8 cellular contexts compared by ENCODE assay signal in the genomic region with DNA sequence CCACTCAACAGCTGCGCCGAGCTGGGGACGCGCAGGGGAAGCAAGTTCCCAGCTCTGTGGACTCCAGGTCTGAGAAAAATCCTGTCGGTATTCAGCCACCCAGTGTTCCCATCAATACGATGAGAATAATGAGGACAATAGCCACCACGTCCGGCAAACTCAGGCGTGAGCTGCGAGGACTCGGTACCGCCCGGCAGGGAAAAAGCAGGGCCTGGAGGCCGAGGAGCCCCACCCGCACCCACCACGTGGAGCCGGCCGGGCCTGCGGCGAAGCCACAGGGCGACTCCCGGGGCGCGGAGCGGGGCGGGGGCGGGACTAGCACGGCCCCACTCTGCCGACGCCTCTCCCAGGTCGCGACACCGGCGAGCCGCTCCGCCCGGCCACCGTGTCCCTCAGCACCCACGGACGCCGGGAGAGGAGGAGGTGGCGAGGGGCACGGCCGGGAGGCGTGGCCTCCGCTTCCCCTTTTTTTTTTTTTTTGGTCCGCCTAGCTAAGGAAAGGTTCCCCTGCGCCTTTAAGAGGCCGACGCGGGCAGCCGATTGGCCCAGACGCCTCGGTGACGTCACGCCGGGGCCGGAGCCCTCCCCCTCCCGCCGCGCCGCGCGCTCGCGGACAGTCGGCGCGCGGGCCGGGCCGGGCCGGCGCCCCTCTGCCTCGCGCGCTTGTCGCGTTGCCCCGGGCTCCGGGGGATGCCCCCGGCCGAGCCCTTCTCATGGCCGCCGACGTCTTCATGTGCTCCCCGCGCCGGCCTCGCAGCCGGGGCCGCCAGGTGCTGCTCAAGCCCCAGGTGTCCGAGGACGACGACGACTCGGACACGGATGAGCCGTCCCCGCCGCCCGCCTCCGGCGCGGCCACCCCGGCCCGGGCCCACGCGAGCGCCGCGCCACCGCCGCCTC. TPM values are rescaled to one million over a fixed set of nuclear protein-coding genes. Genes with fewer than 3 reads are reported as not detected.
A peak's percentile ranks its signal among the peaks of the same experiment; 100 is the strongest.
DNase-seq lines count a peak whose midpoint lies in the region; ATAC-seq lines count a peak whose summit lies in the region.

A gene with protein sequence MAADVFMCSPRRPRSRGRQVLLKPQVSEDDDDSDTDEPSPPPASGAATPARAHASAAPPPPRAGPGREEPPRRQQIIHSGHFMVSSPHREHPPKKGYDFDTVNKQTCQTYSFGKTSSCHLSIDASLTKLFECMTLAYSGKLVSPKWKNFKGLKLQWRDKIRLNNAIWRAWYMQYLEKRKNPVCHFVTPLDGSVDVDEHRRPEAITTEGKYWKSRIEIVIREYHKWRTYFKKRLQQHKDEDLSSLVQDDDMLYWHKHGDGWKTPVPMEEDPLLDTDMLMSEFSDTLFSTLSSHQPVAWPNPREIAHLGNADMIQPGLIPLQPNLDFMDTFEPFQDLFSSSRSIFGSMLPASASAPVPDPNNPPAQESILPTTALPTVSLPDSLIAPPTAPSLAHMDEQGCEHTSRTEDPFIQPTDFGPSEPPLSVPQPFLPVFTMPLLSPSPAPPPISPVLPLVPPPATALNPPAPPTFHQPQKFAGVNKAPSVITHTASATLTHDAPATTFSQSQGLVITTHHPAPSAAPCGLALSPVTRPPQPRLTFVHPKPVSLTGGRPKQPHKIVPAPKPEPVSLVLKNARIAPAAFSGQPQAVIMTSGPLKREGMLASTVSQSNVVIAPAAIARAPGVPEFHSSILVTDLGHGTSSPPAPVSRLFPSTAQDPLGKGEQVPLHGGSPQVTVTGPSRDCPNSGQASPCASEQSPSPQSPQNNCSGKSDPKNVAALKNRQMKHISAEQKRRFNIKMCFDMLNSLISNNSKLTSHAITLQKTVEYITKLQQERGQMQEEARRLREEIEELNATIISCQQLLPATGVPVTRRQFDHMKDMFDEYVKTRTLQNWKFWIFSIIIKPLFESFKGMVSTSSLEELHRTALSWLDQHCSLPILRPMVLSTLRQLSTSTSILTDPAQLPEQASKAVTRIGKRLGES (plus strand): TSS at position 616 of the 897 bp plus-strand sequence. CDS start 98 bp downstream, at position 714.

- peaks cover 6% of the 10 kb centered on the region for H3K4me1 ChIP-seq in right cardiac atrium (ENCODE audit: control insufficient read depth, insufficient read depth, low read length)

- peak within 1 kb of the TSS; percentile 81 for H3K4me3 ChIP-seq in right cardiac atrium (ENCODE audit: low read length)

- DNase-seq in NCI-H1930 (lab: John Stamatoyannopoulos, UW) = peak; percentile 91 to 93
- DNase-seq in anterior cingulate cortex (lab: John Stamatoyannopoulos, UW) = peak; percentile 13 to 94 (median 87)
- peak; percentile 94 to 99 (median 98) for DNase-seq in right cardiac atrium
- DNase-seq in renal cortical epithelial cell (ENCODE audit: low read depth) = peak; percentile 78
- DNase-seq in cortex of kidney (lab: John Stamatoyannopoulos, UW) = no peak

- peak within 1 kb of the TSS; percentile 86 for H3K27ac ChIP-seq in right cardiac atrium (ENCODE audit: low read length)

- no peaks in the 10 kb centered on the region for H3K9me3 ChIP-seq in right cardiac atrium (ENCODE audit: control insufficient read depth, low read length)

- intact Hi-C loops in T-helper 2 cell treated with Interferon-gamma antibody and Interleukin-4, amounts not matched to agents 100 ng/mL and 5 ng/mL, for 36 hours (cut with micrococcal nuclease) = loop anchor here (1.0 kb wide), 2 partner anchors 24 to 148 kb away; partner anchors contain the start of gene DIABLO
- intact Hi-C loops in right cardiac atrium (cut with DNase I) = no loop called here

- ATAC-seq in GM18498 (IDR thresholded peaks at IDR 0.05; ENCODE audit: unreplicated experiment) (peak; percentile 85), HG02885 (IDR thresholded peaks at IDR 0.05; ENCODE audit: poor library complexity, unreplicated experiment) (peak; percentile 91), right cardiac atrium (peak; percentile 92)

- no peaks in the 10 kb centered on the region for H3K27me3 ChIP-seq in right cardiac atrium (ENCODE audit: control insufficient read depth, insufficient read depth)

- under 1% methylated on average over 114 of the region's 114 CpGs for WGBS in right cardiac atrium

RNA-seq across cellular contexts. Expression of the gene that starts here (rescaled TPM):
- 42.1 and 44.7 TPM in 2 replicates for total RNA-seq in T-helper 2 cell treated with Interferon-gamma antibody and Interleukin-4, amounts not matched to agents 100 ng/mL and 5 ng/mL, for 36 hours
- total RNA-seq in right cardiac atrium = 10 to 100 TPM; 28.8 to 36.0 (median 33.9) TPM
- 26.4 TPM for polyA plus RNA-seq in right cardiac atrium
- 16.1 and 58.8 TPM in 2 replicates for total RNA-seq in renal cortical epithelial cell
